ENCODE assay signal across 1 cellular context in genomic region chr3:52193059-52193458, GRCh38.
TF ChIP-seq lines count a peak whose summit lies in the region.

No MANE protein-coding gene starts in this region.

TF ChIP-seq in HCT116, 20 proteins besides CTCF, POLR2A, EP300 and RAD21:
- TF ChIP-seq EGR1 (IDR thresholded peaks at IDR 0.05; ENCODE audit: low read depth): no peak
- TF ChIP-seq MAX (IDR thresholded peaks at IDR 0.05): no peak
- no peak for TF ChIP-seq JUND (IDR thresholded peaks at IDR 0.05)
- no peak for TF ChIP-seq YY1 (IDR thresholded peaks at IDR 0.05; ENCODE audit: extremely low read depth, insufficient replicate concordance, low read depth, low read length)
- TF ChIP-seq TCF7L2 (IDR thresholded peaks at IDR 0.05; ENCODE audit: borderline replicate concordance, extremely low read depth, insufficient read depth, insufficient read length): no peak
- TF ChIP-seq ATF3 (IDR thresholded peaks at IDR 0.05): no peak
